ENCODE assay signal across 9 cellular contexts in the genomic region with DNA sequence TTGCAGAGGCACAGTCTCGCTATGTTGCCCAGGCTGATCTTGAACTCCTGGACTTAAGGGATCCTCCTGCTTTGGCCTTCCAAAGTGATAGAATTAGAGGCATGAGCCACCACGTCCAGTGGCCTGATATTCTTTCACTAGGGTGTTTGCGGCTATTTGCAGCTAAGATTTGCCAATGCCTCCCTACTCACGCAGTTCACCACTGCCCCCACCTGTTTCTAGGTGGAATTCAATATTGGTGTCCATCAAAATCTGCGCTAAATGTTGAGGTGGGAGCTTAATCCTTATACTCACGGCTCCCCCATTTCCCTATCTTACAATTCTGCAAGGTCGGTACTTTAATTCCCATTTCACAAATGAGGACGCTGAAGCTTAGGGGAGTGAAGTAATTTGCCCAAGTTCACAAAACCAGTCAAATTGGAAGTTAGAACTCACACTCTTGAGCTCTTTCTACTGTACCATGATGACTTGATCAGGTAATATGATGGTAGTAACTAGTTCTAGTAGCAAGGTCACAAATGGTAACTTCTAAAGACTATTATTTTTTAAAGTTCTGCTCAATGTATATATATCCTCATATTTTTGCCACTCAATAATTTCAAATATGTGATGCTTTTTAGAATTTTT. TPM values are rescaled to one million over a fixed set of nuclear protein-coding genes. Genes with fewer than 3 reads are reported as not detected.
DNase-seq lines count a peak whose midpoint lies in the region; ATAC-seq and TF ChIP-seq lines count a peak whose summit lies in the region.
"Had no signal": no experiment of that assay in that cellular context is flagged by ENCODE, and none has a peak within 500 bp of the region (broad histone marks: within the 10 kb centered on the region; RNA-seq: fewer than 3 reads in every experiment).

No MANE protein-coding gene starts in this region.

- peaks cover 3% of the 10 kb centered on the region for H3K27me3 Mint-ChIP-seq in neural crest cell (ENCODE audit: low read depth)
- H3K27me3 Mint-ChIP-seq in activated CD4-positive, alpha-beta memory T cell treated with anti-CD3 and anti-CD28 coated beads, Interleukin-2, amount 10 ng/mL, durations not matched to agents 7 days and 5 days, result peaks cover 8% of the 10 kb centered on the region

- no peak overlapping the region for H3K4me3 Mint-ChIP-seq in neural crest cell
- H3K4me3 Mint-ChIP-seq in activated CD4-positive, alpha-beta memory T cell treated with anti-CD3 and anti-CD28 coated beads, Interleukin-2, amount 10 ng/mL, durations not matched to agents 7 days and 5 days, result no peak overlapping the region
- H3K4me3 Mint-ChIP-seq: activated naive CD8-positive, alpha-beta T cell treated with anti-CD3 and anti-CD28 coated beads, Interleukin-2, amount 10 ng/mL, durations not matched to agents 7 days and 5 days had no signal

- no peak for DNase-seq in AG04450 (ENCODE audit: low read depth, low spot score)
- DNase-seq in NCI-H446 treated with DMSO at 0.1 percent for 48 hours (lab: John Stamatoyannopoulos, UW), result peak; percentile 13
- DNase-seq in cerebellar cortex (ENCODE audit: low spot score), result peak; percentile 47
- DNase-seq in neural crest cell (ENCODE audit: low read depth, low spot score), result peak; percentile 6
- DNase-seq in NCI-H1417 treated with DMSO at 0.1 percent for 48 hours (lab: John Stamatoyannopoulos, UW), result no peak
- DNase-seq in activated CD4-positive, alpha-beta memory T cell treated with anti-CD3 and anti-CD28 coated beads, Interleukin-2, amount 10 ng/mL, durations not matched to agents 7 days and 5 days, result no peak
- DNase-seq: activated naive CD8-positive, alpha-beta T cell treated with anti-CD3 and anti-CD28 coated beads, Interleukin-2, amount 10 ng/mL, durations not matched to agents 7 days and 5 days had no signal

- H3K9me3 ChIP-seq in AG04450 (ENCODE audit: control insufficient read depth, insufficient read depth, low read length), result no peaks in the 10 kb centered on the region

- H3K27ac ChIP-seq in AG04450 (ENCODE audit: low read depth, low read length), result no peak overlapping the region

- ATAC-seq in GM18502 (IDR thresholded peaks at IDR 0.05; ENCODE audit: poor library complexity, unreplicated experiment), result peak; percentile 75
- no peak for ATAC-seq in GM18907 (IDR thresholded peaks at IDR 0.05; ENCODE audit: unreplicated experiment)

- H3K9me3 Mint-ChIP-seq in neural crest cell, result no peaks in the 10 kb centered on the region
- no peaks in the 10 kb centered on the region for H3K9me3 Mint-ChIP-seq in activated CD4-positive, alpha-beta memory T cell treated with anti-CD3 and anti-CD28 coated beads, Interleukin-2, amount 10 ng/mL, durations not matched to agents 7 days and 5 days
- H3K9me3 Mint-ChIP-seq: activated naive CD8-positive, alpha-beta T cell treated with anti-CD3 and anti-CD28 coated beads, Interleukin-2, amount 10 ng/mL, durations not matched to agents 7 days and 5 days had no signal

- CTCF ChIA-PET in AG04450 (lab: Charles Lee), result interaction anchor here (0.9 to 2.2 kb wide), 8 partner anchors 20 to 391 kb away, joined by 3 to 8 read pairs (median 4); a partner anchor contains a TSS
- CTCF ChIA-PET in activated CD4-positive, alpha-beta memory T cell treated with anti-CD3 and anti-CD28 coated beads, Interleukin-2, amount 10 ng/mL, durations not matched to agents 7 days and 5 days (lab: Charles Lee), result interaction anchor here (1.1 to 1.6 kb wide), 4 partner anchors 15 to 410 kb away, joined by 3 to 4 read pairs (median 3); no protein-coding TSS in a partner anchor

- POLR2A ChIA-PET in AG04450 (lab: Yijun Ruan, JAX), result no interaction called here
- POLR2A ChIA-PET in activated CD4-positive, alpha-beta memory T cell treated with anti-CD3 and anti-CD28 coated beads, Interleukin-2, amount 10 ng/mL, durations not matched to agents 7 days and 5 days (lab: Charles Lee), result no interaction called here

- no peak overlapping the region for H3K4me3 ChIP-seq in AG04450 (ENCODE audit: low read depth, low read length)

- no peaks in the 10 kb centered on the region for H3K36me3 Mint-ChIP-seq in neural crest cell (ENCODE audit: low read depth)
- H3K36me3 Mint-ChIP-seq in activated CD4-positive, alpha-beta memory T cell treated with anti-CD3 and anti-CD28 coated beads, Interleukin-2, amount 10 ng/mL, durations not matched to agents 7 days and 5 days (ENCODE audit: low read depth), result no peaks in the 10 kb centered on the region
- H3K36me3 Mint-ChIP-seq: activated naive CD8-positive, alpha-beta T cell treated with anti-CD3 and anti-CD28 coated beads, Interleukin-2, amount 10 ng/mL, durations not matched to agents 7 days and 5 days had no signal

- peaks cover 2% of the 10 kb centered on the region for H3K27me3 ChIP-seq in AG04450 (ENCODE audit: control insufficient read depth, insufficient read depth, low read length)

- TF ChIP-seq CTCF in AG04450 (IDR thresholded peaks at IDR 0.05; ENCODE audit: low read depth, low read length) (0 out of 2 replicates have a peak, but pooled peaks have one; percentile 20), neural crest cell (conservative IDR thresholded peaks at IDR 0.05) (peak; percentile 64)

- no peaks in the 10 kb centered on the region for H3K4me1 Mint-ChIP-seq in neural crest cell
- no peaks in the 10 kb centered on the region for H3K4me1 Mint-ChIP-seq in activated CD4-positive, alpha-beta memory T cell treated with anti-CD3 and anti-CD28 coated beads, Interleukin-2, amount 10 ng/mL, durations not matched to agents 7 days and 5 days
- H3K4me1 Mint-ChIP-seq: activated naive CD8-positive, alpha-beta T cell treated with anti-CD3 and anti-CD28 coated beads, Interleukin-2, amount 10 ng/mL, durations not matched to agents 7 days and 5 days had no signal

- H3K27ac Mint-ChIP-seq in neural crest cell (ENCODE audit: unreplicated experiment), result no peak overlapping the region
- no peak overlapping the region for H3K27ac Mint-ChIP-seq in activated CD4-positive, alpha-beta memory T cell treated with anti-CD3 and anti-CD28 coated beads, Interleukin-2, amount 10 ng/mL, durations not matched to agents 7 days and 5 days
- H3K27ac Mint-ChIP-seq: activated naive CD8-positive, alpha-beta T cell treated with anti-CD3 and anti-CD28 coated beads, Interleukin-2, amount 10 ng/mL, durations not matched to agents 7 days and 5 days had no signal

RNA-seq across cellular contexts. Expression of a gene that starts 22.1 kb away (rescaled TPM):
- polyA plus RNA-seq in AG04450 (2011; rRNA removed), result not detected in 2 replicates
- polyA minus RNA-seq in AG04450 (2011; rRNA and poly(A)+ RNA removed), result not detected in 2 replicates
- 1.0 and 1.8 TPM in 2 replicates for total RNA-seq in neural crest cell
- total RNA-seq in activated CD4-positive, alpha-beta memory T cell treated with anti-CD3 and anti-CD28 coated beads, Interleukin-2, amount 10 ng/mL, durations not matched to agents 7 days and 5 days, result not detected
- total RNA-seq: activated naive CD8-positive, alpha-beta T cell treated with anti-CD3 and anti-CD28 coated beads, Interleukin-2, amount 10 ng/mL, durations not matched to agents 7 days and 5 days had no signal

RNA-seq across cellular contexts. Expression of a gene that starts 27.3 kb away (rescaled TPM):
- polyA plus RNA-seq in AG04450 (2011; rRNA removed), result 0.63 and 0.98 TPM in 2 replicates
- polyA minus RNA-seq in AG04450 (2011; rRNA and poly(A)+ RNA removed), result 0.23 and 0.26 TPM in 2 replicates
- 14.9 and 18.0 TPM in 2 replicates for total RNA-seq in neural crest cell
- not detected for total RNA-seq in activated CD4-positive, alpha-beta memory T cell treated with anti-CD3 and anti-CD28 coated beads, Interleukin-2, amount 10 ng/mL, durations not matched to agents 7 days and 5 days
- total RNA-seq: activated naive CD8-positive, alpha-beta T cell treated with anti-CD3 and anti-CD28 coated beads, Interleukin-2, amount 10 ng/mL, durations not matched to agents 7 days and 5 days had no signal

Comparison
In these comparisons a context has a peak if more than half of its experiments do, and no peak if none do; other contexts are left out.
1. DNase-seq: peak in NCI-H446 treated with DMSO at 0.1 percent for 48 hours (single experiment), cerebellar cortex (single experiment) and neural crest cell (single experiment); none in AG04450 (single experiment), NCI-H1417 treated with DMSO at 0.1 percent for 48 hours (single experiment) and activated CD4-positive, alpha-beta memory T cell treated with anti-CD3 and anti-CD28 coated beads, Interleukin-2, amount 10 ng/mL, durations not matched to agents 7 days and 5 days (single experiment).
2. RNA of a gene that starts 27.3 kb away (total RNA-seq): 14.9 to 18.0 TPM in neural crest cell; not detected in activated CD4-positive, alpha-beta memory T cell treated with anti-CD3 and anti-CD28 coated beads, Interleukin-2, amount 10 ng/mL, durations not matched to agents 7 days and 5 days; every median in the first group is over 10 times any median in the second.